ENCODE assay signal across 1 cellular context in the genomic region with DNA sequence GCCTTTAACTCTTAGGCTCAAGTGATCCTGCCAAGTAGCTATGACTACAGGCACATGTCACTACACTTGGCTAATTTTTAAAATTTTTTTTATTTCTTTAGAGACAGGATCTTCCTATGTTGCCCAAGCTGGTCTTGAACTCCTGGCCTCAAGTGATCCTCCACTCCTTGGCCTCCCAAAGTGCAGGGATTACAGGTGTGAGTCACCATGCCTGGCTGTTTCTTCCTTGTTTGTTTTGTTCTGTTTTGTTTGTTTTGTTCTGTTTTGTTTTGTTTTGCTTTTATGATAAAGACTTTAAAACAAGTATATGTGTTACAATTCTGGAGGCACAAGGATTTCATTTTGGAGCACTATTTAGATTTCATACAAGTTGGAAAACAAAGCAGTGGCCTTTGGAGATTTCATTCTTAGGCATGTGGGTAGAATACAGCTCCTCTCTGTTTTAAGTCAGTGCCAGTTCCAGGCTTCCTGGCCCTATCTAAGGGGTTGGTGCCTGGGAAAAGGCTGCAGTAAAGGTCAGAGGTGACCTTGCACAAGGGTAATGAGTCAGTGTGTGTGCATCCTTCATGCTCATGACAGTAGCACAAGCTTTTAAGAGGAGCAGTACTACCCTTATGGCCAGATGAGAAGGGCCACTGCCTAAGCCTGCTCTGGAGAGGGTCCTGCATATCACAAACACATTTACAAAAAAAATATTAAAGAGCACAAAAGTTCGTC.
TF ChIP-seq lines count a peak whose summit lies in the region.

No MANE protein-coding gene starts in this region.

TF ChIP-seq in HepG2, 621 proteins besides CTCF, POLR2A, EP300 and RAD21 (continued from another document and continues in another):
- no peak for TF ChIP-seq MIER2 (CRISPR knock-in tag; IDR thresholded peaks at IDR 0.05)
- TF ChIP-seq FOXJ3 (CRISPR knock-in tag; IDR thresholded peaks at IDR 0.05; ENCODE audit: borderline replicate concordance), result no peak
- no peak for TF ChIP-seq CCDC6 (CRISPR knock-in tag; IDR thresholded peaks at IDR 0.05)
- TF ChIP-seq NRL (CRISPR knock-in tag; IDR thresholded peaks at IDR 0.05; ENCODE audit: borderline replicate concordance), result no peak
- no peak for TF ChIP-seq SIX4 (CRISPR knock-in tag; IDR thresholded peaks at IDR 0.05)
- no peak for TF ChIP-seq RARA (CRISPR knock-in tag; IDR thresholded peaks at IDR 0.05)
- TF ChIP-seq, protein P1, sequence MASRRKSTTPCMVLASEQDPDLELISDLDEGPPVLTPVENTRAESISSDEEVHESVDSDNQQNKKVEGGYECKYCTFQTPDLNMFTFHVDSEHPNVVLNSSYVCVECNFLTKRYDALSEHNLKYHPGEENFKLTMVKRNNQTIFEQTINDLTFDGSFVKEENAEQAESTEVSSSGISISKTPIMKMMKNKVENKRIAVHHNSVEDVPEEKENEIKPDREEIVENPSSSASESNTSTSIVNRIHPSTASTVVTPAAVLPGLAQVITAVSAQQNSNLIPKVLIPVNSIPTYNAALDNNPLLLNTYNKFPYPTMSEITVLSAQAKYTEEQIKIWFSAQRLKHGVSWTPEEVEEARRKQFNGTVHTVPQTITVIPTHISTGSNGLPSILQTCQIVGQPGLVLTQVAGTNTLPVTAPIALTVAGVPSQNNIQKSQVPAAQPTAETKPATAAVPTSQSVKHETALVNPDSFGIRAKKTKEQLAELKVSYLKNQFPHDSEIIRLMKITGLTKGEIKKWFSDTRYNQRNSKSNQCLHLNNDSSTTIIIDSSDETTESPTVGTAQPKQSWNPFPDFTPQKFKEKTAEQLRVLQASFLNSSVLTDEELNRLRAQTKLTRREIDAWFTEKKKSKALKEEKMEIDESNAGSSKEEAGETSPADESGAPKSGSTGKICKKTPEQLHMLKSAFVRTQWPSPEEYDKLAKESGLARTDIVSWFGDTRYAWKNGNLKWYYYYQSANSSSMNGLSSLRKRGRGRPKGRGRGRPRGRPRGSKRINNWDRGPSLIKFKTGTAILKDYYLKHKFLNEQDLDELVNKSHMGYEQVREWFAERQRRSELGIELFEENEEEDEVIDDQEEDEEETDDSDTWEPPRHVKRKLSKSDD (CRISPR knock-in tag; IDR thresholded peaks at IDR 0.05; ENCODE audit: low read depth), result no peak
- no peak for TF ChIP-seq REPIN1 (CRISPR knock-in tag; IDR thresholded peaks at IDR 0.05; ENCODE audit: borderline replicate concordance, low read depth)
- TF ChIP-seq, protein P2, sequence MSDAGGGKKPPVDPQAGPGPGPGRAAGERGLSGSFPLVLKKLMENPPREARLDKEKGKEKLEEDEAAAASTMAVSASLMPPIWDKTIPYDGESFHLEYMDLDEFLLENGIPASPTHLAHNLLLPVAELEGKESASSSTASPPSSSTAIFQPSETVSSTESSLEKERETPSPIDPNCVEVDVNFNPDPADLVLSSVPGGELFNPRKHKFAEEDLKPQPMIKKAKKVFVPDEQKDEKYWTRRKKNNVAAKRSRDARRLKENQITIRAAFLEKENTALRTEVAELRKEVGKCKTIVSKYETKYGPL (CRISPR knock-in tag; IDR thresholded peaks at IDR 0.05), result no peak
- TF ChIP-seq KLF16 (CRISPR knock-in tag; IDR thresholded peaks at IDR 0.05), result no peak
- no peak for TF ChIP-seq IKZF4 (CRISPR knock-in tag; IDR thresholded peaks at IDR 0.05; ENCODE audit: borderline replicate concordance, low read depth, not compliant biosample characterization)
- no peak for TF ChIP-seq ONECUT2 (CRISPR knock-in tag; IDR thresholded peaks at IDR 0.05)
- no peak for TF ChIP-seq ZNF552 (CRISPR knock-in tag; IDR thresholded peaks at IDR 0.05; ENCODE audit: borderline replicate concordance)
- TF ChIP-seq, protein P3, sequence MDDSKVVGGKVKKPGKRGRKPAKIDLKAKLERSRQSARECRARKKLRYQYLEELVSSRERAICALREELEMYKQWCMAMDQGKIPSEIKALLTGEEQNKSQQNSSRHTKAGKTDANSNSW (CRISPR knock-in tag; IDR thresholded peaks at IDR 0.05; ENCODE audit: borderline replicate concordance), result no peak
- TF ChIP-seq ZNF562 (CRISPR knock-in tag; IDR thresholded peaks at IDR 0.05; ENCODE audit: borderline replicate concordance), result no peak
- TF ChIP-seq MED1 (CRISPR knock-in tag; IDR thresholded peaks at IDR 0.05), result 0 out of 2 replicates have a peak, but pooled peaks have one; percentile 11
- TF ChIP-seq SMARCC2 (IDR thresholded peaks at IDR 0.05), result no peak
- TF ChIP-seq, protein P4, sequence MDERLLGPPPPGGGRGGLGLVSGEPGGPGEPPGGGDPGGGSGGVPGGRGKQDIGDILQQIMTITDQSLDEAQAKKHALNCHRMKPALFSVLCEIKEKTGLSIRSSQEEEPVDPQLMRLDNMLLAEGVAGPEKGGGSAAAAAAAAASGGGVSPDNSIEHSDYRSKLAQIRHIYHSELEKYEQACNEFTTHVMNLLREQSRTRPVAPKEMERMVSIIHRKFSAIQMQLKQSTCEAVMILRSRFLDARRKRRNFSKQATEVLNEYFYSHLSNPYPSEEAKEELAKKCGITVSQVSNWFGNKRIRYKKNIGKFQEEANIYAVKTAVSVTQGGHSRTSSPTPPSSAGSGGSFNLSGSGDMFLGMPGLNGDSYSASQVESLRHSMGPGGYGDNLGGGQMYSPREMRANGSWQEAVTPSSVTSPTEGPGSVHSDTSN (CRISPR knock-in tag; IDR thresholded peaks at IDR 0.05), result no peak
- TF ChIP-seq, protein P5, sequence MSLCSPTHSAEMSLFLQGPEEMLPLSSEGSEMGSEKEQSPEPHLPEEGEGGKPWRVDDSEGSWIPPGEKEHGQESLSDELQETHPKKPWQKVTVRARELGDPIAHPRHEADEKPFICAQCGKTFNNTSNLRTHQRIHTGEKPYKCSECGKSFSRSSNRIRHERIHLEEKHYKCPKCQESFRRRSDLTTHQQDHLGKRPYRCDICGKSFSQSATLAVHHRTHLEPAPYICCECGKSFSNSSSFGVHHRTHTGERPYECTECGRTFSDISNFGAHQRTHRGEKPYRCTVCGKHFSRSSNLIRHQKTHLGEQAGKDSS (CRISPR knock-in tag; IDR thresholded peaks at IDR 0.05; ENCODE audit: borderline replicate concordance, low read depth), result no peak
- peak; percentile 71; the same call in 1 of the 2 replicates for TF ChIP-seq ZMYM2 (CRISPR knock-in tag; IDR thresholded peaks at IDR 0.05)
- TF ChIP-seq ZNF572 (CRISPR knock-in tag; IDR thresholded peaks at IDR 0.05), result no peak
- TF ChIP-seq PAWR (CRISPR knock-in tag; IDR thresholded peaks at IDR 0.05; ENCODE audit: borderline replicate concordance), result no peak
- TF ChIP-seq ZNF83 (CRISPR knock-in tag; IDR thresholded peaks at IDR 0.05; ENCODE audit: borderline replicate concordance), result no peak
- no peak for TF ChIP-seq ZNF607 (CRISPR knock-in tag; IDR thresholded peaks at IDR 0.05; ENCODE audit: borderline replicate concordance)
- TF ChIP-seq, protein P6, sequence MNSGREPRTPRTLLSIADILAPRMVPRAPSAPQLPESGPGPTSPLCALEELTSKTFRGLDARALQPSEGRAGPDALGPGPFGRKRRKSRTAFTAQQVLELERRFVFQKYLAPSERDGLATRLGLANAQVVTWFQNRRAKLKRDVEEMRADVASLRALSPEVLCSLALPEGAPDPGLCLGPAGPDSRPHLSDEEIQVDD (CRISPR knock-in tag; IDR thresholded peaks at IDR 0.05; ENCODE audit: borderline replicate concordance), result no peak
- no peak for TF ChIP-seq RBAK (CRISPR knock-in tag; IDR thresholded peaks at IDR 0.05)
- no peak for TF ChIP-seq SIN3A (IDR thresholded peaks at IDR 0.05; ENCODE audit: borderline replicate concordance, low read depth, low read length)
- no peak for TF ChIP-seq SMAD9 (CRISPR knock-in tag; IDR thresholded peaks at IDR 0.05)
- TF ChIP-seq MXD4 (CRISPR knock-in tag; IDR thresholded peaks at IDR 0.05), result no peak
- TF ChIP-seq HMG20A (CRISPR knock-in tag; IDR thresholded peaks at IDR 0.05; ENCODE audit: borderline replicate concordance), result peak; percentile 69; the same call in 1 of the 2 replicates
- TF ChIP-seq ZNF232 (CRISPR knock-in tag; IDR thresholded peaks at IDR 0.05; ENCODE audit: borderline replicate concordance), result no peak
- TF ChIP-seq SAP130 (CRISPR knock-in tag; IDR thresholded peaks at IDR 0.05; ENCODE audit: low read depth), result no peak
- no peak for TF ChIP-seq ZBTB7A (CRISPR knock-in tag; IDR thresholded peaks at IDR 0.05)
- no peak for TF ChIP-seq SKI (IDR thresholded peaks at IDR 0.05; ENCODE audit: partially characterized antibody)
- TF ChIP-seq, protein P7, sequence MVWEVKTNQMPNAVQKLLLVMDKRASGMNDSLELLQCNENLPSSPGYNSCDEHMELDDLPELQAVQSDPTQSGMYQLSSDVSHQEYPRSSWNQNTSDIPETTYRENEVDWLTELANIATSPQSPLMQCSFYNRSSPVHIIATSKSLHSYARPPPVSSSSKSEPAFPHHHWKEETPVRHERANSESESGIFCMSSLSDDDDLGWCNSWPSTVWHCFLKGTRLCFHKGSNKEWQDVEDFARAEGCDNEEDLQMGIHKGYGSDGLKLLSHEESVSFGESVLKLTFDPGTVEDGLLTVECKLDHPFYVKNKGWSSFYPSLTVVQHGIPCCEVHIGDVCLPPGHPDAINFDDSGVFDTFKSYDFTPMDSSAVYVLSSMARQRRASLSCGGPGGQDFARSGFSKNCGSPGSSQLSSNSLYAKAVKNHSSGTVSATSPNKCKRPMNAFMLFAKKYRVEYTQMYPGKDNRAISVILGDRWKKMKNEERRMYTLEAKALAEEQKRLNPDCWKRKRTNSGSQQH (CRISPR knock-in tag; IDR thresholded peaks at IDR 0.05; ENCODE audit: low read depth), result no peak
- TF ChIP-seq, protein P8, sequence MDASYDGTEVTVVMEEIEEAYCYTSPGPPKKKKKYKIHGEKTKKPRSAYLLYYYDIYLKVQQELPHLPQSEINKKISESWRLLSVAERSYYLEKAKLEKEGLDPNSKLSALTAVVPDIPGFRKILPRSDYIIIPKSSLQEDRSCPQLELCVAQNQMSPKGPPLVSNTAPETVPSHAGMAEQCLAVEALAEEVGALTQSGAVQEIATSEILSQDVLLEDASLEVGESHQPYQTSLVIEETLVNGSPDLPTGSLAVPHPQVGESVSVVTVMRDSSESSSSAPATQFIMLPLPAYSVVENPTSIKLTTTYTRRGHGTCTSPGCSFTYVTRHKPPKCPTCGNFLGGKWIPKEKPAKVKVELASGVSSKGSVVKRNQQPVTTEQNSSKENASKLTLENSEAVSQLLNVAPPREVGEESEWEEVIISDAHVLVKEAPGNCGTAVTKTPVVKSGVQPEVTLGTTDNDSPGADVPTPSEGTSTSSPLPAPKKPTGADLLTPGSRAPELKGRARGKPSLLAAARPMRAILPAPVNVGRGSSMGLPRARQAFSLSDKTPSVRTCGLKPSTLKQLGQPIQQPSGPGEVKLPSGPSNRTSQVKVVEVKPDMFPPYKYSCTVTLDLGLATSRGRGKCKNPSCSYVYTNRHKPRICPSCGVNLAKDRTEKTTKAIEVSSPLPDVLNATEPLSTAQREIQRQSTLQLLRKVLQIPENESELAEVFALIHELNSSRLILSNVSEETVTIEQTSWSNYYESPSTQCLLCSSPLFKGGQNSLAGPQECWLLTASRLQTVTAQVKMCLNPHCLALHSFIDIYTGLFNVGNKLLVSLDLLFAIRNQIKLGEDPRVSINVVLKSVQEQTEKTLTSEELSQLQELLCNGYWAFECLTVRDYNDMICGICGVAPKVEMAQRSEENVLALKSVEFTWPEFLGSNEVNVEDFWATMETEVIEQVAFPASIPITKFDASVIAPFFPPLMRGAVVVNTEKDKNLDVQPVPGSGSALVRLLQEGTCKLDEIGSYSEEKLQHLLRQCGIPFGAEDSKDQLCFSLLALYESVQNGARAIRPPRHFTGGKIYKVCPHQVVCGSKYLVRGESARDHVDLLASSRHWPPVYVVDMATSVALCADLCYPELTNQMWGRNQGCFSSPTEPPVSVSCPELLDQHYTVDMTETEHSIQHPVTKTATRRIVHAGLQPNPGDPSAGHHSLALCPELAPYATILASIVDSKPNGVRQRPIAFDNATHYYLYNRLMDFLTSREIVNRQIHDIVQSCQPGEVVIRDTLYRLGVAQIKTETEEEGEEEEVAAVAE (CRISPR knock-in tag; IDR thresholded peaks at IDR 0.05; ENCODE audit: borderline replicate concordance), result no peak
- TF ChIP-seq RXRB (CRISPR knock-in tag; IDR thresholded peaks at IDR 0.05; ENCODE audit: borderline replicate concordance), result peak; percentile 29; the same call in 1 of the 2 replicates
- no peak for TF ChIP-seq KMT2B (CRISPR knock-in tag; IDR thresholded peaks at IDR 0.05)
- no peak for TF ChIP-seq FOXC1 (CRISPR knock-in tag; IDR thresholded peaks at IDR 0.05; ENCODE audit: borderline replicate concordance)
- TF ChIP-seq ZNF891 (CRISPR knock-in tag; IDR thresholded peaks at IDR 0.05), result no peak
- no peak for TF ChIP-seq ZNF234 (CRISPR knock-in tag; conservative IDR thresholded peaks at IDR 0.05)
- TF ChIP-seq GPN1 (CRISPR knock-in tag; IDR thresholded peaks at IDR 0.05; ENCODE audit: borderline replicate concordance), result no peak
- no peak for TF ChIP-seq RAD51 (IDR thresholded peaks at IDR 0.05; ENCODE audit: borderline replicate concordance)
- no peak for TF ChIP-seq NONO (IDR thresholded peaks at IDR 0.05)
- TF ChIP-seq NONO (CRISPR knock-in tag; conservative IDR thresholded peaks at IDR 0.05), result no peak
- TF ChIP-seq ZNF101 (CRISPR knock-in tag; IDR thresholded peaks at IDR 0.05; ENCODE audit: borderline replicate concordance, low read depth), result no peak
- TF ChIP-seq MEF2D (CRISPR knock-in tag; IDR thresholded peaks at IDR 0.05), result no peak
- TF ChIP-seq, protein P9, sequence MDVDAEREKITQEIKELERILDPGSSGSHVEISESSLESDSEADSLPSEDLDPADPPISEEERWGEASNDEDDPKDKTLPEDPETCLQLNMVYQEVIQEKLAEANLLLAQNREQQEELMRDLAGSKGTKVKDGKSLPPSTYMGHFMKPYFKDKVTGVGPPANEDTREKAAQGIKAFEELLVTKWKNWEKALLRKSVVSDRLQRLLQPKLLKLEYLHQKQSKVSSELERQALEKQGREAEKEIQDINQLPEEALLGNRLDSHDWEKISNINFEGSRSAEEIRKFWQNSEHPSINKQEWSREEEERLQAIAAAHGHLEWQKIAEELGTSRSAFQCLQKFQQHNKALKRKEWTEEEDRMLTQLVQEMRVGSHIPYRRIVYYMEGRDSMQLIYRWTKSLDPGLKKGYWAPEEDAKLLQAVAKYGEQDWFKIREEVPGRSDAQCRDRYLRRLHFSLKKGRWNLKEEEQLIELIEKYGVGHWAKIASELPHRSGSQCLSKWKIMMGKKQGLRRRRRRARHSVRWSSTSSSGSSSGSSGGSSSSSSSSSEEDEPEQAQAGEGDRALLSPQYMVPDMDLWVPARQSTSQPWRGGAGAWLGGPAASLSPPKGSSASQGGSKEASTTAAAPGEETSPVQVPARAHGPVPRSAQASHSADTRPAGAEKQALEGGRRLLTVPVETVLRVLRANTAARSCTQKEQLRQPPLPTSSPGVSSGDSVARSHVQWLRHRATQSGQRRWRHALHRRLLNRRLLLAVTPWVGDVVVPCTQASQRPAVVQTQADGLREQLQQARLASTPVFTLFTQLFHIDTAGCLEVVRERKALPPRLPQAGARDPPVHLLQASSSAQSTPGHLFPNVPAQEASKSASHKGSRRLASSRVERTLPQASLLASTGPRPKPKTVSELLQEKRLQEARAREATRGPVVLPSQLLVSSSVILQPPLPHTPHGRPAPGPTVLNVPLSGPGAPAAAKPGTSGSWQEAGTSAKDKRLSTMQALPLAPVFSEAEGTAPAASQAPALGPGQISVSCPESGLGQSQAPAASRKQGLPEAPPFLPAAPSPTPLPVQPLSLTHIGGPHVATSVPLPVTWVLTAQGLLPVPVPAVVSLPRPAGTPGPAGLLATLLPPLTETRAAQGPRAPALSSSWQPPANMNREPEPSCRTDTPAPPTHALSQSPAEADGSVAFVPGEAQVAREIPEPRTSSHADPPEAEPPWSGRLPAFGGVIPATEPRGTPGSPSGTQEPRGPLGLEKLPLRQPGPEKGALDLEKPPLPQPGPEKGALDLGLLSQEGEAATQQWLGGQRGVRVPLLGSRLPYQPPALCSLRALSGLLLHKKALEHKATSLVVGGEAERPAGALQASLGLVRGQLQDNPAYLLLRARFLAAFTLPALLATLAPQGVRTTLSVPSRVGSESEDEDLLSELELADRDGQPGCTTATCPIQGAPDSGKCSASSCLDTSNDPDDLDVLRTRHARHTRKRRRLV (CRISPR knock-in tag; IDR thresholded peaks at IDR 0.05), result no peak
- TF ChIP-seq NR2F1 (CRISPR knock-in tag; IDR thresholded peaks at IDR 0.05), result peak; percentile 94
- no peak for TF ChIP-seq NAIF1 (CRISPR knock-in tag; IDR thresholded peaks at IDR 0.05; ENCODE audit: borderline replicate concordance)
